Comparison of ENCODE assay signal across 16 cellular contexts in the genomic region with DNA sequence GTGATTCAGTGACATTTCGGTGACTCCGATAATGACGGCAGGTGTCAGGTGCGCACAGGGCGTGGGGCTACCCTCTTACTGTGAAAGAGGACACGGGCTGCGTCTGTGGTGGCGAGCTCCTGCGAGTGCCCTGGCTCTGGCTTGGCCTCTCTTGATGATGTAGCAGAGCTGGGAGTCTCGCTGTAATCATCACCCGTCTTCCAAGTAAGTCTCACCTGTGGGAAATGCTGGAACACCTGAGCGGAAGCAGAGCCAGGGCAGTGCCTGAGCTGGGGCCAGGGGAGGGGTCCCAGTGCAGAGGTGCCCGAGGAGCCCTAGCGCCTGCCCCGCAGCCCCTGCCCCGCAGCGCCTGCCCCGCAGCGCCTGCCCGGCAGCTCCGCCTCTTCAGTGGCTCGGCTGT. TPM values are rescaled to one million over a fixed set of nuclear protein-coding genes. Genes with fewer than 3 reads are reported as not detected.
"Had no signal": no experiment of that assay in that cellular context is flagged by ENCODE, and none has a peak within 500 bp of the region (broad histone marks: within the 10 kb centered on the region; RNA-seq: fewer than 3 reads in every experiment).

No MANE protein-coding gene starts in this region.

- H3K27ac ChIP-seq: uterus, WERI-Rb-1 had no signal

- H3K9me3 Mint-ChIP-seq: activated CD4-positive, alpha-beta T cell treated with anti-CD3 and anti-CD28 coated beads, Interleukin-2, amount 10 ng/mL, durations not matched to agents 24 days and 14 days; activated naive CD4-positive, alpha-beta T cell treated with anti-CD3 and anti-CD28 coated beads, Interleukin-2, amount 10 ng/mL, durations not matched to agents 7 days and 5 days; activated T-helper 2 cell treated with anti-CD3 and anti-CD28 coated beads, Interferon-gamma antibody, Interleukin-2, Interleukin-4, amounts not matched to agents 10 μg/mL and 5 μg/mL and 100 μg/mL, durations not matched to agents 14 hours and 24 hours and 36 hours; dendritic cell treated with granulocyte-macrophage colony-stimulating factor and Interleukin-4, amounts not matched to agents 40 ng/mL and 50 ng/mL, for 4 days; effector memory CD8-positive, alpha-beta T cell; naive thymus-derived CD8-positive, alpha-beta T cell; stimulated activated naive CD8-positive, alpha-beta T cell treated with anti-CD3 and anti-CD28 coated beads, Interleukin-15, amount 100 ng/mL, for 72 hours; T-cell had no signal

- ATAC-seq: effector memory CD8-positive, alpha-beta T cell; mucosa of descending colon; naive thymus-derived CD8-positive, alpha-beta T cell; stimulated activated naive CD8-positive, alpha-beta T cell treated with anti-CD3 and anti-CD28 coated beads, Interleukin-15, amount 100 ng/mL, for 72 hours; T-cell had no signal

- H3K4me1 ChIP-seq: uterus had no signal

- H3K4me3 Mint-ChIP-seq: activated CD4-positive, alpha-beta T cell treated with anti-CD3 and anti-CD28 coated beads, Interleukin-2, amount 10 ng/mL, durations not matched to agents 24 days and 14 days; activated naive CD4-positive, alpha-beta T cell treated with anti-CD3 and anti-CD28 coated beads, Interleukin-2, amount 10 ng/mL, durations not matched to agents 7 days and 5 days; dendritic cell treated with granulocyte-macrophage colony-stimulating factor and Interleukin-4, amounts not matched to agents 40 ng/mL and 50 ng/mL, for 4 days; effector memory CD8-positive, alpha-beta T cell; naive thymus-derived CD8-positive, alpha-beta T cell; stimulated activated naive CD8-positive, alpha-beta T cell treated with anti-CD3 and anti-CD28 coated beads, Interleukin-15, amount 100 ng/mL, for 72 hours; T-cell had no signal

- H3K27me3 Mint-ChIP-seq: activated CD4-positive, alpha-beta T cell treated with anti-CD3 and anti-CD28 coated beads, Interleukin-2, amount 10 ng/mL, durations not matched to agents 24 days and 14 days; activated naive CD4-positive, alpha-beta T cell treated with anti-CD3 and anti-CD28 coated beads, Interleukin-2, amount 10 ng/mL, durations not matched to agents 7 days and 5 days; dendritic cell treated with granulocyte-macrophage colony-stimulating factor and Interleukin-4, amounts not matched to agents 40 ng/mL and 50 ng/mL, for 4 days; effector memory CD8-positive, alpha-beta T cell; naive thymus-derived CD8-positive, alpha-beta T cell; stimulated activated naive CD8-positive, alpha-beta T cell treated with anti-CD3 and anti-CD28 coated beads, Interleukin-15, amount 100 ng/mL, for 72 hours; T-cell had no signal

- DNase-seq: activated CD4-positive, alpha-beta T cell treated with anti-CD3 and anti-CD28 coated beads, Interleukin-2, amount 10 ng/mL, durations not matched to agents 24 days and 14 days; activated CD8-positive, alpha-beta memory T cell treated with anti-CD3 and anti-CD28 coated beads for 24 hours; activated naive CD4-positive, alpha-beta T cell treated with anti-CD3 and anti-CD28 coated beads, Interleukin-2, amount 10 ng/mL, durations not matched to agents 7 days and 5 days; effector memory CD8-positive, alpha-beta T cell; mucosa of descending colon; naive thymus-derived CD8-positive, alpha-beta T cell; stimulated activated CD4-positive, alpha-beta T cell treated with anti-CD3 and anti-CD28 coated beads, Interleukin-15, amount 100 ng/mL, for 24 hours; stimulated activated CD4-positive, alpha-beta T cell treated with anti-CD3 and anti-CD28 coated beads, Interleukin-4, amount 100 ng/mL, for 24 hours; stimulated activated naive CD8-positive, alpha-beta T cell treated with anti-CD3 and anti-CD28 coated beads, Interleukin-15, amount 100 ng/mL, for 72 hours; T-cell; uterus; WERI-Rb-1 had no signal

- H3K9me3 ChIP-seq: mucosa of descending colon, uterus had no signal

- H3K4me3 ChIP-seq: mucosa of descending colon, uterus had no signal

- H3K27ac Mint-ChIP-seq: activated CD4-positive, alpha-beta T cell treated with anti-CD3 and anti-CD28 coated beads, Interleukin-2, amount 10 ng/mL, durations not matched to agents 24 days and 14 days; activated naive CD4-positive, alpha-beta T cell treated with anti-CD3 and anti-CD28 coated beads, Interleukin-2, amount 10 ng/mL, durations not matched to agents 7 days and 5 days; activated T-helper 2 cell treated with anti-CD3 and anti-CD28 coated beads, Interferon-gamma antibody, Interleukin-2, Interleukin-4, amounts not matched to agents 10 μg/mL and 5 μg/mL and 100 μg/mL, durations not matched to agents 14 hours and 24 hours and 36 hours; stimulated activated naive CD8-positive, alpha-beta T cell treated with anti-CD3 and anti-CD28 coated beads, Interleukin-15, amount 100 ng/mL, for 72 hours; T-cell had no signal

- H3K27me3 ChIP-seq: uterus had no signal

- H3K36me3 ChIP-seq: uterus had no signal

RNA-seq across cellular contexts. Expression of gene HRH3, which starts 23.0 kb away (rescaled TPM):
- total RNA-seq: activated CD4-positive, alpha-beta T cell treated with anti-CD3 and anti-CD28 coated beads, Interleukin-2, amount 10 ng/mL, durations not matched to agents 24 days and 14 days; activated T-helper 2 cell treated with anti-CD3 and anti-CD28 coated beads, Interferon-gamma antibody, Interleukin-2, Interleukin-4, amounts not matched to agents 10 μg/mL and 5 μg/mL and 100 μg/mL, durations not matched to agents 14 hours and 24 hours and 36 hours; epithelial cell of proximal tubule; naive thymus-derived CD8-positive, alpha-beta T cell; osteoblast; T-cell; uterus had no signal
- polyA plus RNA-seq: naive thymus-derived CD8-positive, alpha-beta T cell had no signal
